Comparison of ENCODE assay signal across 8 cellular contexts in genomic region chr1:225653463-225654276, GRCh38. TPM values are rescaled to one million over a fixed set of nuclear protein-coding genes. Genes with fewer than 3 reads are reported as not detected.
A peak's percentile ranks its signal among the peaks of the same experiment; 100 is the strongest.
DNase-seq lines count a peak whose midpoint lies in the region; ATAC-seq and TF ChIP-seq lines count a peak whose summit lies in the region.

No MANE protein-coding gene starts in this region.

- TF ChIP-seq CTCF in epithelial cell of esophagus (IDR thresholded peaks at IDR 0.05; ENCODE audit: insufficient read depth, low read depth, low read length, missing control alignments): no peak

- no peak overlapping the region for H2AK5ac ChIP-seq in mesendoderm (ENCODE audit: low read length)

- H3K56ac ChIP-seq in mesendoderm (ENCODE audit: low read length): peak overlapping the region; percentile 96

- H3K79me1 ChIP-seq in mesendoderm (ENCODE audit: low read length): no peaks in the 10 kb centered on the region

- H3K27ac ChIP-seq in mesendoderm (ENCODE audit: low read depth, low read length) (peak overlapping the region; percentile 95), substantia nigra (ENCODE audit: low read depth, low read length, poor library complexity, severe bottlenecking) (peak overlapping the region; percentile 96)

- H3K18ac ChIP-seq in mesendoderm (ENCODE audit: low read length): peak overlapping the region; percentile 97

- peak overlapping the region; percentile 92 for H3K4me2 ChIP-seq in mesendoderm (ENCODE audit: low read length)

- H3K4ac ChIP-seq in mesendoderm (ENCODE audit: low read depth, low read length): peak overlapping the region; percentile 18

- H4K5ac ChIP-seq in mesendoderm (ENCODE audit: low read length): no peak overlapping the region

- H3K27me3 ChIP-seq in mesendoderm (ENCODE audit: insufficient read depth, low read length, poor library complexity): no peaks in the 10 kb centered on the region

- ATAC-seq in GM19455 (IDR thresholded peaks at IDR 0.05; ENCODE audit: unreplicated experiment): peak; percentile 39
- ATAC-seq in HG03280 (IDR thresholded peaks at IDR 0.05; ENCODE audit: unreplicated experiment): no peak

- WGBS in mesendoderm (ENCODE audit: extremely low coverage, insufficient coverage, low lambda C conversion rate): no CpG with 5 or more reads among the region's 70 CpGs

- H3K79me2 ChIP-seq in mesendoderm (ENCODE audit: control insufficient read depth, insufficient read depth, low read length): peaks cover 30% of the 10 kb centered on the region

- peak overlapping the region; percentile 83 for H2BK120ac ChIP-seq in mesendoderm (ENCODE audit: low read depth, low read length)

- no peak overlapping the region for H4K8ac ChIP-seq in mesendoderm (ENCODE audit: low read depth, low read length)

- H2BK15ac ChIP-seq in mesendoderm (replicated peaks; ENCODE audit: low read depth): no peak overlapping the region

- H3K4me1 ChIP-seq in mesendoderm (ENCODE audit: control insufficient read depth, low read depth, low read length): peaks cover 3% of the 10 kb centered on the region

- H3K36me3 ChIP-seq in mesendoderm (ENCODE audit: control insufficient read depth, insufficient read depth, low read length): no peaks in the 10 kb centered on the region

- peak overlapping the region; percentile 97 for H3K9ac ChIP-seq in mesendoderm (ENCODE audit: low read length)

- H3K23ac ChIP-seq in mesendoderm (ENCODE audit: low read length): peak overlapping the region; percentile 15

- H2BK5ac ChIP-seq in mesendoderm (ENCODE audit: low read length): peak overlapping the region; percentile 88

- H3K4me3 ChIP-seq in epithelial cell of esophagus (ENCODE audit: low read length) (peak overlapping the region; percentile 63), mesendoderm (ENCODE audit: low read length) (peak overlapping the region; percentile 78)

- DNase-seq in C1 segment of cervical spinal cord (lab: John Stamatoyannopoulos, UW) (peak in 13 of 14 donors; percentile 52 to 95 (median 73)), NCI-H1105 (lab: John Stamatoyannopoulos, UW) (peak; percentile 43), epithelial cell of esophagus (ENCODE audit: low read depth) (peak; percentile 80), mesendoderm (peak; percentile 77), substantia nigra (lab: John Stamatoyannopoulos, UW) (peak in 47 of 49 donors; percentile 7 to 94 (median 74))
- DNase-seq in activated CD4-positive, alpha-beta T cell treated with anti-CD3 and anti-CD28 coated beads, Interleukin-2, amount 50 U/mL, for 48 hours: peak; percentile 22 to 46

RNA-seq across cellular contexts. Expression of gene ENAH, which starts 0.7 kb away (rescaled TPM):
- 217 TPM for polyA plus RNA-seq in mesendoderm (2013, experiment 1 of 2)
- 221 TPM for polyA plus RNA-seq in mesendoderm (2013, experiment 2 of 2)
